Comparison of ENCODE assay signal across 13 cellular contexts in the genomic region with DNA sequence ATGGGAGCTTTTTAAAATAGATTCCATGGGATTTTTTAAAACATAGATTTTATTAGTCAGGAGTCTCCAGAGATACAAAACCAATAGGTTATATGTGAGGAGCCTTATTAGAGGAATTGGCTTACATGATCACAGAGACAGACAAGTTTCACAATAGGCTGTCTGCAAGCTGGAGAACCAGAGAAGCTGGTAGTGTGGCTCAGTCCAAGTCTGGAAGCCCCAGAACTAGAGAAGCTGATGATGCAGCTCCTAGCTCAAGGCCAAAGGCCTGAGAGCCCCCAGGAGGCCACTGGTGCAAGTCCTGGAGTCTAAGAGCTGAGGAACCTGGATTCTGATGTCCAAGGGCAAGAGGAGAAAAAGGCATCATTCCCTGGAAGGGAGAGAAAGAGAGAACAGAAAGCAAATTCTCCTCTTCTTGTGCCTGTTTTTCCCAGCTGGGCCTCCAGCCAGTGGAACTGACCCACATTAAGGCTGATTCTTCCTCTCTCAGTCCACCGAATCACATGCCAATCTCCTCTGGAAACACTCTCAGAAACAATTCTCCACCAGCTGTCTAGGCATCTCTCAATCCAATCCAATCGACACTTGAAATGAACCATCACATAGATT. TPM values are rescaled to one million over a fixed set of nuclear protein-coding genes. Genes with fewer than 3 reads are reported as not detected.
DNase-seq lines count a peak whose midpoint lies in the region; ATAC-seq, FAIRE-seq and TF ChIP-seq lines count a peak whose summit lies in the region.
"Had no signal": no experiment of that assay in that cellular context is flagged by ENCODE, and none has a peak within 500 bp of the region (broad histone marks: within the 10 kb centered on the region; RNA-seq: fewer than 3 reads in every experiment).

No MANE protein-coding gene starts in this region.

- ATAC-seq in upper lobe of right lung, result no peak
- ATAC-seq in GM21515 (IDR thresholded peaks at IDR 0.05; ENCODE audit: unreplicated experiment), result no peak
- ATAC-seq: gastroesophageal sphincter had no signal

- no peak for TF ChIP-seq POLR2A in erythroblast (IDR thresholded peaks at IDR 0.05; ENCODE audit: low read length)

- H3K27me3 Mint-ChIP-seq in activated T-helper 2 cell treated with anti-CD3 and anti-CD28 coated beads, Interferon-gamma antibody, Interleukin-2, Interleukin-4, amounts not matched to agents 10 μg/mL and 5 μg/mL and 100 μg/mL, durations not matched to agents 14 hours and 24 hours and 36 hours (ENCODE audit: low read depth), result no peaks in the 10 kb centered on the region

- TF ChIP-seq CTCF in kidney (IDR thresholded peaks at IDR 0.05; ENCODE audit: borderline replicate concordance, extremely low read depth, insufficient read depth), result no peak
- TF ChIP-seq CTCF in upper lobe of right lung (IDR thresholded peaks at IDR 0.05), result no peak
- no peak for TF ChIP-seq CTCF in brain microvascular endothelial cell (IDR thresholded peaks at IDR 0.05; ENCODE audit: low read depth, low read length, missing control alignments)

- FAIRE-seq in kidney (lab: Jason Lieb, UNC), result no peak

- H3K4me1 Mint-ChIP-seq in activated T-helper 2 cell treated with anti-CD3 and anti-CD28 coated beads, Interferon-gamma antibody, Interleukin-2, Interleukin-4, amounts not matched to agents 10 μg/mL and 5 μg/mL and 100 μg/mL, durations not matched to agents 14 hours and 24 hours and 36 hours (ENCODE audit: low read depth), result peaks cover 49% of the 10 kb centered on the region
- H3K4me1 Mint-ChIP-seq: neural progenitor cell had no signal

- no peak overlapping the region for H3K4me3 ChIP-seq in kidney (ENCODE audit: low read length in 2 of 2)
- H3K4me3 ChIP-seq in upper lobe of right lung, result no peak overlapping the region
- H3K4me3 ChIP-seq in brain microvascular endothelial cell (ENCODE audit: low read depth, low read length), result no peak overlapping the region
- H3K4me3 ChIP-seq: gastroesophageal sphincter, neural progenitor cell had no signal

- no peak overlapping the region for H3K4me3 Mint-ChIP-seq in activated T-helper 2 cell treated with anti-CD3 and anti-CD28 coated beads, Interferon-gamma antibody, Interleukin-2, Interleukin-4, amounts not matched to agents 10 μg/mL and 5 μg/mL and 100 μg/mL, durations not matched to agents 14 hours and 24 hours and 36 hours (ENCODE audit: low read depth)
- H3K4me3 Mint-ChIP-seq: neural progenitor cell had no signal

- H3K27ac Mint-ChIP-seq in activated T-helper 2 cell treated with anti-CD3 and anti-CD28 coated beads, Interferon-gamma antibody, Interleukin-2, Interleukin-4, amounts not matched to agents 10 μg/mL and 5 μg/mL and 100 μg/mL, durations not matched to agents 14 hours and 24 hours and 36 hours, result peak overlapping the region; percentile 54
- H3K27ac Mint-ChIP-seq: neural progenitor cell had no signal

- H3K9me3 ChIP-seq in kidney (ENCODE audit: control insufficient read depth in 1 of 2, low read length in 2 of 2), result peaks cover 0 to 7% of the 10 kb centered on the region in 2 donors
- H3K9me3 ChIP-seq in upper lobe of right lung, result no peaks in the 10 kb centered on the region

- H3K27ac ChIP-seq in kidney (ENCODE audit: low read depth in 2 of 2, low read length in 2 of 2) (no peak overlapping the region), upper lobe of right lung (no peak overlapping the region), brain microvascular endothelial cell (no peak overlapping the region)
- H3K27ac ChIP-seq: C4-2B, gastroesophageal sphincter, KMS-11, neural progenitor cell had no signal

- DNase-seq in stimulated activated CD4-positive, alpha-beta T cell treated with anti-CD3 and anti-CD28 coated beads, Interleukin-15, amount 100 ng/mL, for 24 hours, result peak; percentile 0
- DNase-seq in stimulated activated CD4-positive, alpha-beta T cell treated with anti-CD3 and anti-CD28 coated beads, Interleukin-2, amount 100 ng/mL, for 24 hours, result no peak
- DNase-seq in activated T-helper 2 cell treated with anti-CD3 and anti-CD28 coated beads, Interferon-gamma antibody, Interleukin-2, Interleukin-4, amounts not matched to agents 10 μg/mL and 5 μg/mL and 100 μg/mL, durations not matched to agents 14 hours and 24 hours and 36 hours (ENCODE audit: low spot score), result peak; percentile 6
- DNase-seq in kidney, result peak; percentile 6
- peak; percentile 22 for DNase-seq in upper lobe of right lung
- no peak for DNase-seq in erythroblast (lab: John Stamatoyannopoulos, UW)
- no peak for DNase-seq in brain microvascular endothelial cell
- DNase-seq: NCI-H2081 had no signal

- in situ Hi-C loops in brain microvascular endothelial cell (cut with HindIII; ENCODE audit: low pct_ligation_motif_present, low sequenced_read_pairs), result no loop called here

- H3K4me1 ChIP-seq in kidney (ENCODE audit: control insufficient read depth in 1 of 2, insufficient read depth in 1 of 2, low read depth in 1 of 2, low read length in 2 of 2) (no peaks in the 10 kb centered on the region), upper lobe of right lung (no peaks in the 10 kb centered on the region)
- H3K4me1 ChIP-seq: gastroesophageal sphincter, neural progenitor cell had no signal

- H3K9me3 Mint-ChIP-seq in activated T-helper 2 cell treated with anti-CD3 and anti-CD28 coated beads, Interferon-gamma antibody, Interleukin-2, Interleukin-4, amounts not matched to agents 10 μg/mL and 5 μg/mL and 100 μg/mL, durations not matched to agents 14 hours and 24 hours and 36 hours, result peaks cover 47% of the 10 kb centered on the region

- H3K36me3 ChIP-seq in kidney (ENCODE audit: control insufficient read depth in 1 of 2, insufficient read depth in 2 of 2, low read length in 2 of 2) (no peaks in the 10 kb centered on the region), upper lobe of right lung (no peaks in the 10 kb centered on the region), brain microvascular endothelial cell (replicated peaks) (no peaks in the 10 kb centered on the region)
- H3K36me3 ChIP-seq: gastroesophageal sphincter, neural progenitor cell had no signal

- intact Hi-C loops in activated T-helper 2 cell treated with anti-CD3 and anti-CD28 coated beads, Interferon-gamma antibody, Interleukin-2, Interleukin-4, amounts not matched to agents 10 μg/mL and 5 μg/mL and 100 μg/mL, durations not matched to agents 14 hours and 24 hours and 36 hours (cut with micrococcal nuclease), result no loop called here
- intact Hi-C loops in kidney (cut with DNase I), result no loop called here
- intact Hi-C loops in upper lobe of right lung (cut with DNase I), result no loop called here

- no peak overlapping the region for H3K9ac ChIP-seq in kidney (ENCODE audit: low read length in 2 of 2)
- H3K9ac ChIP-seq: KMS-11, neural progenitor cell had no signal

- peaks cover 90% of the 10 kb centered on the region for H3K36me3 Mint-ChIP-seq in activated T-helper 2 cell treated with anti-CD3 and anti-CD28 coated beads, Interferon-gamma antibody, Interleukin-2, Interleukin-4, amounts not matched to agents 10 μg/mL and 5 μg/mL and 100 μg/mL, durations not matched to agents 14 hours and 24 hours and 36 hours (ENCODE audit: low read depth)
- H3K36me3 Mint-ChIP-seq: neural progenitor cell had no signal

- H3K27me3 ChIP-seq in upper lobe of right lung (no peaks in the 10 kb centered on the region), brain microvascular endothelial cell (replicated peaks) (no peaks in the 10 kb centered on the region)

RNA-seq across cellular contexts. Expression of a gene that starts 59.3 kb away (rescaled TPM):
- 33.3 and 34.9 TPM in 2 replicates for total RNA-seq in activated T-helper 2 cell treated with anti-CD3 and anti-CD28 coated beads, Interferon-gamma antibody, Interleukin-2, Interleukin-4, amounts not matched to agents 10 μg/mL and 5 μg/mL and 100 μg/mL, durations not matched to agents 14 hours and 24 hours and 36 hours
- total RNA-seq in kidney (1.7 TPM), upper lobe of right lung (11.3 TPM)
- 0.71 TPM for polyA plus RNA-seq in kidney (ENCODE audit: insufficient read depth, low read depth, low replicate concordance)

Comparison
In these comparisons a context has a peak if more than half of its experiments do, and no peak if none do; other contexts are left out.
1. DNase-seq: peak in stimulated activated CD4-positive, alpha-beta T cell treated with anti-CD3 and anti-CD28 coated beads, Interleukin-15, amount 100 ng/mL, for 24 hours (single experiment), activated T-helper 2 cell treated with anti-CD3 and anti-CD28 coated beads, Interferon-gamma antibody, Interleukin-2, Interleukin-4, amounts not matched to agents 10 μg/mL and 5 μg/mL and 100 μg/mL, durations not matched to agents 14 hours and 24 hours and 36 hours (single experiment), kidney (single experiment) and upper lobe of right lung (single experiment); none in stimulated activated CD4-positive, alpha-beta T cell treated with anti-CD3 and anti-CD28 coated beads, Interleukin-2, amount 100 ng/mL, for 24 hours (0 of 2), erythroblast (0 of 2) and brain microvascular endothelial cell (single experiment).